27 cellular contexts compared by ENCODE assay signal in genomic region chr11:91382946-91383345, GRCh38.
DNase-seq lines count a peak whose midpoint lies in the region; ATAC-seq, FAIRE-seq and TF ChIP-seq lines count a peak whose summit lies in the region.
"Had no signal": no experiment of that assay in that cellular context is flagged by ENCODE, and none has a peak within 500 bp of the region (broad histone marks: within the 10 kb centered on the region; RNA-seq: fewer than 3 reads in every experiment).

No MANE protein-coding gene starts in this region.

- H3K27ac ChIP-seq in PC-9 (no peak overlapping the region), hepatocyte (peak overlapping the region; percentile 39), small intestine (ENCODE audit: low read depth in 1 of 2, low read length in 1 of 2) (no peak overlapping the region), aorta (ENCODE audit: low read depth in 1 of 2, low read length in 2 of 2) (no peak overlapping the region)
- H3K27ac ChIP-seq: BLaER1 had no signal

- H2AFZ ChIP-seq in PC-9, result 0 out of 2 replicates have a peak overlapping the region, but pooled peaks have one; percentile 37
- no peak overlapping the region for H2AFZ ChIP-seq in hepatocyte

- H3K4me1 ChIP-seq in PC-9 (replicated peaks; ENCODE audit: insufficient read depth), result no peaks in the 10 kb centered on the region
- H3K4me1 ChIP-seq in hepatocyte (ENCODE audit: insufficient read depth), result no peaks in the 10 kb centered on the region
- no peaks in the 10 kb centered on the region for H3K4me1 ChIP-seq in small intestine (ENCODE audit: control insufficient read depth in 2 of 2, insufficient read depth in 1 of 2, low read depth in 1 of 2, low read length in 1 of 2)
- H3K4me1 ChIP-seq in aorta (ENCODE audit: control insufficient read depth in 1 of 2, insufficient read depth in 2 of 2, low read length in 2 of 2), result no peaks in the 10 kb centered on the region
- H3K4me1 ChIP-seq: BE2C, BLaER1 had no signal

- ATAC-seq in aorta (ENCODE audit: low FRiP score), result no peak
- ATAC-seq: GM12878 had no signal

- BruUV-seq in PC-9 (replicated peaks; lab: Mats Ljungman, UMichigan), result no TSS peak

- intact Hi-C loops in PC-9 (cut with micrococcal nuclease; ENCODE audit: unreplicated experiment) (no loop called here), aorta (cut with DNase I) (no loop called here)

- WGBS in hepatocyte (ENCODE audit: low lambda C conversion rate, missing lambda C conversion rate), result 61% methylated on average over 2 of the region's 2 CpGs
- WGBS in small intestine, 3 donors, result 17 to 53% (median 27%) methylated on average over 2 of the region's 2 CpGs
- 79 to 92% methylated on average over 2 of the region's 2 CpGs for WGBS in aorta, 2 donors

- no peaks in the 10 kb centered on the region for H3F3A ChIP-seq in PC-9 (ENCODE audit: insufficient read depth, low read depth)

- no peaks in the 10 kb centered on the region; the same call in 1 of the 2 replicates for H4K20me1 ChIP-seq in PC-9 (ENCODE audit: insufficient read depth)
- H4K20me1 ChIP-seq in hepatocyte (ENCODE audit: insufficient read depth, poor library complexity, severe bottlenecking), result no peaks in the 10 kb centered on the region
- H4K20me1 ChIP-seq: BLaER1 had no signal

- H3K9me2 ChIP-seq in PC-9 (ENCODE audit: insufficient read depth) (no peaks in the 10 kb centered on the region), hepatocyte (replicated peaks; ENCODE audit: insufficient read depth) (no peaks in the 10 kb centered on the region)

- TF ChIP-seq CTCF in PC-9 (conservative IDR thresholded peaks at IDR 0.05) (no peak), hepatocyte (IDR thresholded peaks at IDR 0.05; ENCODE audit: poor library complexity) (no peak)

- no peak for FAIRE-seq in small intestine (lab: Jason Lieb, UNC)
- FAIRE-seq: A204.1, GM12878, GM12892, GM18507 had no signal

- H3K79me2 ChIP-seq in PC-9 (ENCODE audit: low read depth) (no peaks in the 10 kb centered on the region), hepatocyte (no peaks in the 10 kb centered on the region)

- DNase-seq in OCI-M1 (lab: John Stamatoyannopoulos, UW), result peak; percentile 16
- no peak for DNase-seq in PC-9
- no peak for DNase-seq in hepatocyte (ENCODE audit: low spot score)
- peak; percentile 4 for DNase-seq in small intestine
- no peak for DNase-seq in aorta
- no peak for DNase-seq in activated gamma-delta T cell (lab: John Stamatoyannopoulos, UW)
- DNase-seq in hepatic stellate cell (ENCODE audit: low spot score), result no peak
- DNase-seq: 8988T; ACHN; BE2C; C1 segment of cervical spinal cord; CD4-positive, alpha-beta memory T cell; CD4-positive, CD25-positive, alpha-beta regulatory T cell; CD8-positive, alpha-beta memory T cell; COR-L47; DMS 273 treated with DMSO at 0.1 percent for 48 hours; DMS153; DMS53; DMS79; DND-41; EL; GDM1 had no signal

- H3K4me3 ChIP-seq in PC-9 (no peak overlapping the region), hepatocyte (no peak overlapping the region), small intestine (ENCODE audit: low read depth in 1 of 2, low read length in 2 of 2) (no peak overlapping the region), aorta (ENCODE audit: low read length in 2 of 2) (no peak overlapping the region)
- H3K4me3 ChIP-seq: BLaER1, GM12878 had no signal

- H3K9me3 ChIP-seq in PC-9 (ENCODE audit: insufficient read depth, low read depth) (no peaks in the 10 kb centered on the region), hepatocyte (ENCODE audit: low read depth) (no peaks in the 10 kb centered on the region), small intestine (ENCODE audit: control insufficient read depth, low read depth) (no peaks in the 10 kb centered on the region), aorta (ENCODE audit: control insufficient read depth, low read length) (no peaks in the 10 kb centered on the region)
- H3K9me3 ChIP-seq: BE2C, BLaER1 had no signal

- H3K27me3 ChIP-seq in PC-9 (ENCODE audit: insufficient read depth, low read depth) (no peaks in the 10 kb centered on the region), hepatocyte (no peaks in the 10 kb centered on the region), small intestine (ENCODE audit: control insufficient read depth in 2 of 2, insufficient read depth in 2 of 2, low read length in 2 of 2) (no peaks in the 10 kb centered on the region), aorta (ENCODE audit: control insufficient read depth in 1 of 2, insufficient read depth in 2 of 2, low read length in 1 of 2) (no peaks in the 10 kb centered on the region)
- H3K27me3 ChIP-seq: BE2C, BLaER1 had no signal

- POLR2A ChIA-PET in PC-9 (lab: Charles Lee; ENCODE audit: unreplicated experiment), result no interaction called here

- H3K36me3 ChIP-seq in PC-9 (ENCODE audit: low read depth) (no peaks in the 10 kb centered on the region), hepatocyte (replicated peaks; ENCODE audit: insufficient read depth, low read depth) (no peaks in the 10 kb centered on the region), small intestine (ENCODE audit: control insufficient read depth in 2 of 2, insufficient read depth in 2 of 2, low read length in 2 of 2) (no peaks in the 10 kb centered on the region), aorta (ENCODE audit: control insufficient read depth in 1 of 2, insufficient read depth in 2 of 2, low read length in 1 of 2) (no peaks in the 10 kb centered on the region)
- H3K36me3 ChIP-seq: BE2C, BLaER1 had no signal

- CTCF ChIA-PET in PC-9 (lab: Charles Lee), result no interaction called here

- H3K4me2 ChIP-seq in PC-9 (no peak overlapping the region), hepatocyte (no peak overlapping the region)
- H3K4me2 ChIP-seq: BLaER1 had no signal

Comparison
In these comparisons a context has a peak if more than half of its experiments do, and no peak if none do; other contexts are left out.
1. DNase-seq: peak in OCI-M1 (single experiment) and small intestine (single experiment); none in PC-9 (0 of 2), hepatocyte (single experiment), aorta (0 of 2), activated gamma-delta T cell (single experiment) and hepatic stellate cell (single experiment).